ENCODE assay signal across 1 cellular context in the genomic region with DNA sequence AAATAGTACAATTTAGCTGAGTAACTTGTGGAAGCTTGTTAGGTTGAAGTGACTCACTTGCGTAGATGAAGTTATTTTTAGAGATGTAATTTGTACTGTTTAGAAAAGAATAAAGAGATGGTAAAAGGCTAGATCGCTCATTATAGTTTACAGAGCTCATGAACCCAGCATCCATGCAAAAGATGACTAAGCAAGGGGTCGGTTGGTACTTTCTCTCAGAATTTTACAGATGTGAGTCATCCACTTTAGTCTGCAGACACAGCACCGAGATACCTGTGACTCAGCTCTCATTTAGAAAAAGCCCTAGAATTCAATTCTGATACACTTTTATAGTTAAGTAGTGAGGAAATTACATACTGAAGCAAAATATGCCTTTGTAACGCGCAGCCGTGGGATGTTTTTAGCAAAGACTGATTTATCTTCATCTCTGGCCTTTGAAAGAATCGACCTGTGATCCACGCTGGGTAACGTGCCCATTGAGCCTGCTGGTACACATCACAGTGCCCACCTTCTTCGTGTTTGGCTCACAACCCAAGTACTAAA.
TF ChIP-seq lines count a peak whose summit lies in the region.

No MANE protein-coding gene starts in this region.

TF ChIP-seq in A549, 52 proteins besides CTCF, POLR2A, EP300 and RAD21 (continued from another document):
- TF ChIP-seq, protein P1, sequence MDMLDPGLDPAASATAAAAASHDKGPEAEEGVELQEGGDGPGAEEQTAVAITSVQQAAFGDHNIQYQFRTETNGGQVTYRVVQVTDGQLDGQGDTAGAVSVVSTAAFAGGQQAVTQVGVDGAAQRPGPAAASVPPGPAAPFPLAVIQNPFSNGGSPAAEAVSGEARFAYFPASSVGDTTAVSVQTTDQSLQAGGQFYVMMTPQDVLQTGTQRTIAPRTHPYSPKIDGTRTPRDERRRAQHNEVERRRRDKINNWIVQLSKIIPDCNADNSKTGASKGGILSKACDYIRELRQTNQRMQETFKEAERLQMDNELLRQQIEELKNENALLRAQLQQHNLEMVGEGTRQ (IDR thresholded peaks at IDR 0.05), result no peak
- peak; percentile 88 for TF ChIP-seq GATA3 (IDR thresholded peaks at IDR 0.05; ENCODE audit: borderline replicate concordance)
- TF ChIP-seq NR3C1 (IDR thresholded peaks at IDR 0.05), result no peak
- no peak for TF ChIP-seq CBX8 (IDR thresholded peaks at IDR 0.05)
- TF ChIP-seq RFX5 (IDR thresholded peaks at IDR 0.05), result 0 out of 2 replicates have a peak, but pooled peaks have one; percentile 26
- peak; percentile 97 for TF ChIP-seq MAFK (IDR thresholded peaks at IDR 0.05; ENCODE audit: partially characterized antibody)
- TF ChIP-seq, protein P2, sequence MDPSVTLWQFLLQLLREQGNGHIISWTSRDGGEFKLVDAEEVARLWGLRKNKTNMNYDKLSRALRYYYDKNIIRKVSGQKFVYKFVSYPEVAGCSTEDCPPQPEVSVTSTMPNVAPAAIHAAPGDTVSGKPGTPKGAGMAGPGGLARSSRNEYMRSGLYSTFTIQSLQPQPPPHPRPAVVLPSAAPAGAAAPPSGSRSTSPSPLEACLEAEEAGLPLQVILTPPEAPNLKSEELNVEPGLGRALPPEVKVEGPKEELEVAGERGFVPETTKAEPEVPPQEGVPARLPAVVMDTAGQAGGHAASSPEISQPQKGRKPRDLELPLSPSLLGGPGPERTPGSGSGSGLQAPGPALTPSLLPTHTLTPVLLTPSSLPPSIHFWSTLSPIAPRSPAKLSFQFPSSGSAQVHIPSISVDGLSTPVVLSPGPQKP (IDR thresholded peaks at IDR 0.05; ENCODE audit: low read depth, low read length), result no peak
- 0 out of 4 replicates have a peak, but pooled peaks of 1 of the 2 experiments have one; percentile 24 for TF ChIP-seq CEBPB (IDR thresholded peaks at IDR 0.05)
- TF ChIP-seq KDM1A (IDR thresholded peaks at IDR 0.05; ENCODE audit: low read depth), result no peak
- 0 out of 2 replicates have a peak, but pooled peaks have one; percentile 42 for TF ChIP-seq NFE2L2 (conservative IDR thresholded peaks at IDR 0.05; ENCODE audit: low read length)
- TF ChIP-seq JUN (IDR thresholded peaks at IDR 0.05), result peak; percentile 67 to 85; a peak in 4 of 5 replicates
- TF ChIP-seq JUNB (IDR thresholded peaks at IDR 0.05), result peak; percentile 99
- no peak for TF ChIP-seq CHD4 (IDR thresholded peaks at IDR 0.05; ENCODE audit: borderline replicate concordance)
- TF ChIP-seq FOSL2 (IDR thresholded peaks at IDR 0.05), result peak; percentile 100
- peak; percentile 100 for TF ChIP-seq FOSL2 (CRISPR knock-in tag; IDR thresholded peaks at IDR 0.05)
- TF ChIP-seq RARB (CRISPR knock-in tag; IDR thresholded peaks at IDR 0.05), result no peak
